ENCODE assay signal across 7 cellular contexts in genomic region chr20:58388028-58388601, GRCh38. TPM values are rescaled to one million over a fixed set of nuclear protein-coding genes. Genes with fewer than 3 reads are reported as not detected.
A peak's percentile ranks its signal among the peaks of the same experiment; 100 is the strongest.
DNase-seq lines count a peak whose midpoint lies in the region; ATAC-seq and TF ChIP-seq lines count a peak whose summit lies in the region.

No MANE protein-coding gene starts in this region.

- H3K4me3 ChIP-seq in HCT116 (replicated peaks in 1 of 2; ENCODE audit: low read depth in 1 of 2, low read length in 2 of 2) (peak overlapping the region; percentile 29 to 92; a peak in 3 of 4 replicates), RWPE2 (ENCODE audit: severe bottlenecking) (peak overlapping the region; percentile 65), hepatocyte (peak overlapping the region; percentile 18), smooth muscle cell (peak overlapping the region; percentile 70)

- intact Hi-C loops in HCT116 (cut with micrococcal nuclease): loop anchor here (2.0 kb wide), 1 partner anchor 77 kb away; no protein-coding TSS in a partner anchor

- H4K20me1 ChIP-seq in HCT116 (ENCODE audit: insufficient read depth): peaks cover 4% of the 10 kb centered on the region; the same call in 1 of the 2 replicates
- H4K20me1 ChIP-seq in hepatocyte (ENCODE audit: insufficient read depth, poor library complexity, severe bottlenecking): peaks cover 22% of the 10 kb centered on the region
- H4K20me1 ChIP-seq in smooth muscle cell (ENCODE audit: low read depth): peaks cover 22% of the 10 kb centered on the region

- no peaks in the 10 kb centered on the region for H3K9me2 ChIP-seq in HCT116 (ENCODE audit: insufficient read depth)
- H3K9me2 ChIP-seq in hepatocyte (replicated peaks; ENCODE audit: insufficient read depth): no peaks in the 10 kb centered on the region

- CTCF ChIA-PET in HCT116 (lab: Charles Lee): interaction anchor here (1.5 kb wide), 1 partner anchor 152 kb away, joined by 3 read pairs; no protein-coding TSS in a partner anchor

- H3K4me1 ChIP-seq in HCT116 (ENCODE audit: control insufficient read depth in 1 of 2, insufficient read depth in 2 of 2, low read length in 2 of 2): peaks cover 14 to 15% of the 10 kb centered on the region in 2 experiments
- peaks cover 28% of the 10 kb centered on the region for H3K4me1 ChIP-seq in RWPE2 (ENCODE audit: insufficient read depth, poor library complexity, severe bottlenecking)
- peaks cover 13% of the 10 kb centered on the region for H3K4me1 ChIP-seq in hepatocyte (ENCODE audit: insufficient read depth)
- peaks cover 4% of the 10 kb centered on the region for H3K4me1 ChIP-seq in smooth muscle cell (ENCODE audit: low read depth)

- TF ChIP-seq RAD21 in HCT116 (IDR thresholded peaks at IDR 0.05; ENCODE audit: low read depth): no peak

- H3K9ac ChIP-seq in HCT116 (ENCODE audit: low read length) (no peak overlapping the region), smooth muscle cell (ENCODE audit: low read depth) (no peak overlapping the region)

- H3K4me2 ChIP-seq in HCT116 (ENCODE audit: low read length) (peak overlapping the region; percentile 96), hepatocyte (peak overlapping the region; percentile 62), smooth muscle cell (peak overlapping the region; percentile 84)

- no peak overlapping the region for H3K27ac ChIP-seq in HCT116 (ENCODE audit: low read depth, low read length)
- H3K27ac ChIP-seq in RWPE2 (ENCODE audit: poor library complexity, severe bottlenecking): no peak overlapping the region
- no peak overlapping the region for H3K27ac ChIP-seq in hepatocyte
- H3K27ac ChIP-seq in smooth muscle cell (ENCODE audit: low read depth): peak overlapping the region; percentile 14

- TSS peak; percentile 66 for BruUV-seq in HCT116 (replicated peaks; lab: Mats Ljungman, UMichigan)

- ATAC-seq in HCT116 (no peak), RWPE2 (ENCODE audit: low read depth) (no peak), HG03139 (IDR thresholded peaks at IDR 0.05; ENCODE audit: unreplicated experiment) (no peak)

- H3K27me3 ChIP-seq in HCT116 (ENCODE audit: insufficient read depth, low read length): no peaks in the 10 kb centered on the region
- no peaks in the 10 kb centered on the region for H3K27me3 ChIP-seq in RWPE2 (ENCODE audit: insufficient read depth, poor library complexity, severe bottlenecking)
- no peaks in the 10 kb centered on the region for H3K27me3 ChIP-seq in hepatocyte
- H3K27me3 ChIP-seq in smooth muscle cell (ENCODE audit: low read depth): no peaks in the 10 kb centered on the region

- no peak for DNase-seq in HCT116 (ENCODE audit: low read depth, low spot score)
- DNase-seq in RWPE2 (ENCODE audit: low spot score): no peak
- no peak for DNase-seq in hepatocyte (ENCODE audit: low spot score)
- DNase-seq in smooth muscle cell (lab: John Stamatoyannopoulos, UW; ENCODE audit: unreplicated experiment): no peak
- no peak for DNase-seq in GDM1 (lab: John Stamatoyannopoulos, UW)
- no peak for DNase-seq in NCI-H526 treated with DMSO at 0.1 percent for 48 hours (lab: John Stamatoyannopoulos, UW)

- H3F3A ChIP-seq in smooth muscle cell (ENCODE audit: low read depth): no peaks in the 10 kb centered on the region

- H3K9me3 ChIP-seq in HCT116 (ENCODE audit: control insufficient read depth in 1 of 2, insufficient read depth in 1 of 2, low read depth in 1 of 2, low read length in 2 of 2) (no peaks in the 10 kb centered on the region), RWPE2 (ENCODE audit: severe bottlenecking) (peaks cover 5% of the 10 kb centered on the region), hepatocyte (ENCODE audit: low read depth) (no peaks in the 10 kb centered on the region), smooth muscle cell (replicated peaks; ENCODE audit: low read depth) (no peaks in the 10 kb centered on the region)

- WGBS in hepatocyte (ENCODE audit: low lambda C conversion rate, missing lambda C conversion rate): 71% methylated on average over 4 of the region's 4 CpGs
- 77% methylated on average over 4 of the region's 4 CpGs for WGBS in smooth muscle cell (ENCODE audit: low lambda C conversion rate)

- H2AFZ ChIP-seq in HCT116 (ENCODE audit: low read depth, low read length, poor library complexity, severe bottlenecking): peak overlapping the region; percentile 24
- H2AFZ ChIP-seq in hepatocyte: peak overlapping the region; percentile 24
- peak overlapping the region; percentile 75 for H2AFZ ChIP-seq in smooth muscle cell (ENCODE audit: low read depth)

- peaks cover 11 to 17% of the 10 kb centered on the region in 2 experiments; a peak in 3 of 4 replicates for H3K36me3 ChIP-seq in HCT116 (ENCODE audit: control insufficient read depth in 1 of 2, insufficient read depth in 2 of 2, low read length in 2 of 2)
- H3K36me3 ChIP-seq in RWPE2 (ENCODE audit: low read depth): peaks cover 34% of the 10 kb centered on the region
- H3K36me3 ChIP-seq in hepatocyte (replicated peaks; ENCODE audit: insufficient read depth, low read depth): no peaks in the 10 kb centered on the region
- H3K36me3 ChIP-seq in smooth muscle cell (ENCODE audit: low read depth): no peaks in the 10 kb centered on the region

- POLR2A ChIA-PET in HCT116 (lab: Charles Lee): interaction anchor here (1.0 kb wide), 1 partner anchor 14 kb away, joined by 3 read pairs; no protein-coding TSS in a partner anchor

- RAD21 ChIA-PET in HCT116 (lab: Charles Lee; ENCODE audit: low non-redundant PET in 1 of 2, low total read pairs in 2 of 2, uncharacterized antibody in 2 of 2, unreplicated experiment in 2 of 2): no interaction called here

- TF ChIP-seq CTCF in HCT116 (IDR thresholded peaks at IDR 0.05 in 2 of 3, conservative IDR thresholded peaks at IDR 0.05 in 1 of 3; ENCODE audit: borderline replicate concordance in 1 of 3, insufficient read depth in 1 of 3, low read depth in 2 of 3, low read length in 2 of 3) (no peak), RWPE2 (IDR thresholded peaks at IDR 0.05; ENCODE audit: poor library complexity, severe bottlenecking) (no peak), hepatocyte (IDR thresholded peaks at IDR 0.05; ENCODE audit: poor library complexity) (no peak), smooth muscle cell (IDR thresholded peaks at IDR 0.05; ENCODE audit: borderline replicate concordance, insufficient read depth, poor library complexity, severe bottlenecking) (no peak)

- H3K79me2 ChIP-seq in HCT116 (ENCODE audit: insufficient read depth, low read length) (peaks cover 40% of the 10 kb centered on the region), hepatocyte (peaks cover 40% of the 10 kb centered on the region), smooth muscle cell (ENCODE audit: low read depth) (peaks cover 39% of the 10 kb centered on the region)

- no peak for TF ChIP-seq POLR2A in HCT116 (IDR thresholded peaks at IDR 0.05; ENCODE audit: borderline replicate concordance, extremely low read depth, insufficient read depth, insufficient read length)

TF ChIP-seq in HCT116, 20 proteins besides CTCF, POLR2A, EP300 and RAD21 (continues in another document):
- TF ChIP-seq POLR2AphosphoS5 (IDR thresholded peaks at IDR 0.05; ENCODE audit: low read depth, low read length) (no peak), EZH2phosphoT487 (IDR thresholded peaks at IDR 0.05; ENCODE audit: borderline replicate concordance) (no peak), SRF (IDR thresholded peaks at IDR 0.05; ENCODE audit: low read depth) (no peak), EZH2 (IDR thresholded peaks at IDR 0.05) (no peak), FOSL1 (IDR thresholded peaks at IDR 0.05; ENCODE audit: low read depth) (no peak), JUND (IDR thresholded peaks at IDR 0.05) (no peak), ZFX (IDR thresholded peaks at IDR 0.05) (no peak), CEBPB (IDR thresholded peaks at IDR 0.05; ENCODE audit: low read depth) (no peak), ELF1 (IDR thresholded peaks at IDR 0.05; ENCODE audit: borderline replicate concordance, low read depth) (no peak), SP1 (IDR thresholded peaks at IDR 0.05; ENCODE audit: low read depth) (no peak), CBX3 (IDR thresholded peaks at IDR 0.05; ENCODE audit: low read depth) (no peak), SIN3A (IDR thresholded peaks at IDR 0.05; ENCODE audit: low read depth) (no peak), ZNF274 (IDR thresholded peaks at IDR 0.05; ENCODE audit: low read depth, low read length) (no peak), EGR1 (IDR thresholded peaks at IDR 0.05; ENCODE audit: low read depth) (no peak), TCF7L2 (IDR thresholded peaks at IDR 0.05; ENCODE audit: borderline replicate concordance, extremely low read depth, insufficient read depth, insufficient read length) (no peak)
- TF ChIP-seq, protein P1, sequence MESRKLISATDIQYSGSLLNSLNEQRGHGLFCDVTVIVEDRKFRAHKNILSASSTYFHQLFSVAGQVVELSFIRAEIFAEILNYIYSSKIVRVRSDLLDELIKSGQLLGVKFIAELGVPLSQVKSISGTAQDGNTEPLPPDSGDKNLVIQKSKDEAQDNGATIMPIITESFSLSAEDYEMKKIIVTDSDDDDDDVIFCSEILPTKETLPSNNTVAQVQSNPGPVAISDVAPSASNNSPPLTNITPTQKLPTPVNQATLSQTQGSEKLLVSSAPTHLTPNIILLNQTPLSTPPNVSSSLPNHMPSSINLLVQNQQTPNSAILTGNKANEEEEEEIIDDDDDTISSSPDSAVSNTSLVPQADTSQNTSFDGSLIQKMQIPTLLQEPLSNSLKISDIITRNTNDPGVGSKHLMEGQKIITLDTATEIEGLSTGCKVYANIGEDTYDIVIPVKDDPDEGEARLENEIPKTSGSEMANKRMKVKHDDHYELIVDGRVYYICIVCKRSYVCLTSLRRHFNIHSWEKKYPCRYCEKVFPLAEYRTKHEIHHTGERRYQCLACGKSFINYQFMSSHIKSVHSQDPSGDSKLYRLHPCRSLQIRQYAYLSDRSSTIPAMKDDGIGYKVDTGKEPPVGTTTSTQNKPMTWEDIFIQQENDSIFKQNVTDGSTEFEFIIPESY (IDR thresholded peaks at IDR 0.05; ENCODE audit: extremely low read depth, insufficient replicate concordance, low read length): no peak
- TF ChIP-seq, protein P2, sequence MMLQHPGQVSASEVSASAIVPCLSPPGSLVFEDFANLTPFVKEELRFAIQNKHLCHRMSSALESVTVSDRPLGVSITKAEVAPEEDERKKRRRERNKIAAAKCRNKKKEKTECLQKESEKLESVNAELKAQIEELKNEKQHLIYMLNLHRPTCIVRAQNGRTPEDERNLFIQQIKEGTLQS (IDR thresholded peaks at IDR 0.05): no peak

RNA-seq across cellular contexts. Expression of gene VAPB, which starts 0.9 kb away (rescaled TPM):
- total RNA-seq in HCT116 (2021; ENCODE audit: unreplicated experiment) (51.1 TPM), hepatocyte (26.8 and 32.1 TPM in 2 replicates), smooth muscle cell (11.3 and 14.9 TPM in 2 replicates)
- polyA plus RNA-seq in HCT116 (2012): 38.7 and 40.5 TPM in 2 replicates
- polyA plus RNA-seq in hepatocyte (40.1 and 49.6 TPM in 2 replicates), smooth muscle cell (28.2 and 29.9 TPM in 2 replicates)

Comparison
In these comparisons a context has a peak if more than half of its experiments do, and no peak if none do; other contexts are left out.
1. H2AFZ ChIP-seq: peak in every context shown above with its lines; median percentile 75 in smooth muscle cell; 24 in HCT116; 24 in hepatocyte.
2. H3K4me3 ChIP-seq: peak in every context shown above with its lines; median percentile 70 in smooth muscle cell; 65 in RWPE2; 60 in HCT116; 18 in hepatocyte.